29 cellular contexts compared by ENCODE assay signal in the genomic region with DNA sequence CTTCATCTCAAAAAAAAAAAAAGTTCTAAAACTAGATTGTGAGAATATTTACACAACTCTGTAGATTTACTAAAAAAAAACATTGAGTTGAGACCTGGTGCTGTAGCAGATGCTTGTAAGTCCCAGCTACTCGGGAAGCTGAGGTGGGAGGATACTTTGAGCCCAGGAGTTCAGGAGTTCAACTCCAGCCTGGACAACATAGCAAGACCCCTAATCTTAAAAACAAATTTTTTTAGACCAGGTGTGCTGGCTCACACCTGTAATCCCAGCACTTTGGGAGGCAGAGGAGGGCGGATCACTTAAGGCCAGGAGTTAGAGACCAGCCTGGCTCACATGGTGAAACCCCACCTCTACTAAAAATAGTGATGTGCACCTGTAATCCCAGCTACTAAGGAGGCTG.
"Had no signal": no experiment of that assay in that cellular context is flagged by ENCODE, and none has a peak within 500 bp of the region (broad histone marks: within the 10 kb centered on the region; RNA-seq: fewer than 3 reads in every experiment).

No MANE protein-coding gene starts in this region.

- H3K27me3 ChIP-seq: stomach, suprapubic skin, testis, thyroid gland, tibial artery, tibial nerve, transverse colon, upper lobe of left lung, upper lobe of right lung, uterus, vagina had no signal

- H3K4me3 ChIP-seq: stomach, suprapubic skin, testis, thoracic aorta, thyroid gland, tibial artery, tibial nerve, transverse colon, upper lobe of left lung, upper lobe of right lung, uterus, vagina had no signal

- FAIRE-seq: urothelium cell line had no signal

- H3K4me1 ChIP-seq: stomach, suprapubic skin, testis, tibial artery, tibial nerve, transverse colon, upper lobe of left lung, upper lobe of right lung, uterus had no signal

- H3K4me3 Mint-ChIP-seq: stimulated activated effector memory CD8-positive, alpha-beta T cell treated with anti-CD3 and anti-CD28 coated beads, Interleukin-12 subunit alpha, Interleukin-12 subunit beta, amount 100 ng/mL, for 72 hours; stimulated activated memory B cell treated with anti-CD40 and anti-IgM and Interleukin-4, amounts not matched to agents 10 μg/mL and 1 μg/mL and 100 μg/mL, for 72 hours; stimulated activated naive B cell treated with anti-CD40 and anti-IgM and Interleukin-4, amounts not matched to agents 10 μg/mL and 1 μg/mL and 100 μg/mL, for 72 hours; stimulated activated naive CD8-positive, alpha-beta T cell treated with anti-CD3 and anti-CD28 coated beads, Interleukin-15, amount 100 ng/mL, for 72 hours; stimulated activated naive CD8-positive, alpha-beta T cell treated with anti-CD3 and anti-CD28 coated beads, Interleukin-15, Interleukin-2, amounts not matched to agents 100 ng/mL and 50 ng/mL, for 24 hours; type B pancreatic cell had no signal

- H3K4me1 Mint-ChIP-seq: stimulated activated effector memory CD8-positive, alpha-beta T cell treated with anti-CD3 and anti-CD28 coated beads, Interleukin-12 subunit alpha, Interleukin-12 subunit beta, amount 100 ng/mL, for 72 hours had no signal

- DNase-seq: stimulated activated CD4-positive, alpha-beta T cell treated with anti-CD3 and anti-CD28 coated beads, Interleukin-2, amount 100 ng/mL, for 48 hours; stimulated activated CD4-positive, alpha-beta T cell treated with anti-CD3 and anti-CD28 coated beads, Interleukin-4, amount 100 ng/mL, for 1 hour; stimulated activated CD4-positive, alpha-beta T cell treated with anti-CD3 and anti-CD28 coated beads, Interleukin-4, amount 100 ng/mL, for 24 hours; stimulated activated CD4-positive, alpha-beta T cell treated with anti-CD3 and anti-CD28 coated beads, Interleukin-4, amount 100 ng/mL, for 4 hours; stimulated activated CD8-positive, alpha-beta memory T cell treated with anti-CD3 and anti-CD28 coated beads, Interleukin-4, amount 100 ng/mL, for 48 hours; stimulated activated naive B cell treated with anti-CD40 and anti-IgM and Interleukin-4, amounts not matched to agents 10 μg/mL and 1 μg/mL and 100 μg/mL, for 72 hours; stimulated activated naive CD4-positive, alpha-beta T cell; stimulated activated naive CD4-positive, alpha-beta T cell treated with Interleukin-2 at 50 U/mL for 16 hours; stimulated activated naive CD8-positive, alpha-beta T cell treated with anti-CD3 and anti-CD28 coated beads, Interleukin-15, amount 100 ng/mL, for 72 hours; stimulated activated naive CD8-positive, alpha-beta T cell treated with anti-CD3 and anti-CD28 coated beads, Interleukin-15, Interleukin-2, amounts not matched to agents 100 U/mL and 50 U/mL, for 24 hours; stomach; substantia nigra; testis; thyroid gland; tibial artery; transverse colon; trophoblast cell; upper lobe of left lung; upper lobe of right lung; uterus had no signal

- H3K36me3 ChIP-seq: thyroid gland, uterus had no signal

- ATAC-seq: stimulated activated effector memory CD8-positive, alpha-beta T cell treated with anti-CD3 and anti-CD28 coated beads, Interleukin-12 subunit alpha, Interleukin-12 subunit beta, amount 100 ng/mL, for 72 hours; stimulated activated memory B cell treated with anti-CD40 and anti-IgM and Interleukin-4, amounts not matched to agents 10 μg/mL and 1 μg/mL and 100 μg/mL, for 72 hours; stimulated activated naive B cell treated with anti-CD40 and anti-IgM and Interleukin-4, amounts not matched to agents 10 μg/mL and 1 μg/mL and 100 μg/mL, for 72 hours; stimulated activated naive CD8-positive, alpha-beta T cell treated with anti-CD3 and anti-CD28 coated beads, Interleukin-15, amount 100 ng/mL, for 72 hours; stimulated activated naive CD8-positive, alpha-beta T cell treated with anti-CD3 and anti-CD28 coated beads, Interleukin-15, Interleukin-2, amounts not matched to agents 100 U/mL and 50 U/mL, for 24 hours; upper lobe of right lung had no signal

- H3K27me3 Mint-ChIP-seq: stimulated activated memory B cell treated with anti-CD40 and anti-IgM and Interleukin-4, amounts not matched to agents 10 μg/mL and 1 μg/mL and 100 μg/mL, for 72 hours; stimulated activated naive B cell treated with anti-CD40 and anti-IgM and Interleukin-4, amounts not matched to agents 10 μg/mL and 1 μg/mL and 100 μg/mL, for 72 hours; stimulated activated naive CD8-positive, alpha-beta T cell treated with anti-CD3 and anti-CD28 coated beads, Interleukin-15, amount 100 ng/mL, for 72 hours; stimulated activated naive CD8-positive, alpha-beta T cell treated with anti-CD3 and anti-CD28 coated beads, Interleukin-15, Interleukin-2, amounts not matched to agents 100 ng/mL and 50 ng/mL, for 24 hours; type B pancreatic cell had no signal

- H3K27ac ChIP-seq: stomach, suprapubic skin, testis, thoracic aorta, thyroid gland, tibial artery, tibial nerve, transverse colon, upper lobe of left lung, upper lobe of right lung, uterus, vagina had no signal

- H3K9me3 ChIP-seq: suprapubic skin, testis, thyroid gland, vagina had no signal

- H3K27ac Mint-ChIP-seq: stimulated activated effector memory CD8-positive, alpha-beta T cell treated with anti-CD3 and anti-CD28 coated beads, Interleukin-12 subunit alpha, Interleukin-12 subunit beta, amount 100 ng/mL, for 72 hours; stimulated activated naive CD8-positive, alpha-beta T cell treated with anti-CD3 and anti-CD28 coated beads, Interleukin-15, amount 100 ng/mL, for 72 hours; type B pancreatic cell had no signal
